7 cellular contexts compared by ENCODE assay signal in genomic region chr13:46553521-46553885, GRCh38. TPM values are rescaled to one million over a fixed set of nuclear protein-coding genes. Genes with fewer than 3 reads are reported as not detected.
DNase-seq lines count a peak whose midpoint lies in the region; ATAC-seq and TF ChIP-seq lines count a peak whose summit lies in the region.

No MANE protein-coding gene starts in this region.

- H3K27me3 ChIP-seq in breast epithelium (no peaks in the 10 kb centered on the region), lower lobe of right lung (ENCODE audit: low read depth) (no peaks in the 10 kb centered on the region), upper lobe of right lung (no peaks in the 10 kb centered on the region)

- DNase-seq in Jurkat, Clone E6-1 (ENCODE audit: low read depth, low spot score) = no peak
- DNase-seq in breast epithelium (ENCODE audit: low spot score in 2 of 2) (peak in 1 of 2 donors; percentile 57), lower lobe of right lung (peak; percentile 53), upper lobe of right lung (peak; percentile 67), NCI-H187 (lab: John Stamatoyannopoulos, UW) (no peak)
- DNase-seq in effector CD4-positive, alpha-beta T cell = no peak

- peak; percentile 5 for ATAC-seq in GM19455 (IDR thresholded peaks at IDR 0.05; ENCODE audit: unreplicated experiment)
- peak; percentile 12 to 31 for ATAC-seq in lower lobe of right lung
- ATAC-seq in upper lobe of right lung = no peak

- intact Hi-C loops in breast epithelium (cut with DNase I; ENCODE audit: low total_unique reads) (loop anchor here (5.0 kb wide), 1 partner anchor 49 kb away; no protein-coding TSS in a partner anchor), lower lobe of right lung (cut with DNase I) (loop anchor here (5.0 kb wide), 1 partner anchor 164 kb away; no protein-coding TSS in a partner anchor), upper lobe of right lung (cut with DNase I) (loop anchor here (10.0 kb wide), 2 partner anchors 121 to 161 kb away; no protein-coding TSS in a partner anchor)

- peak overlapping the region; percentile 88 to 96 for H3K27ac ChIP-seq in breast epithelium
- peak overlapping the region; percentile 87 for H3K27ac ChIP-seq in lower lobe of right lung
- H3K27ac ChIP-seq in upper lobe of right lung = peak overlapping the region; percentile 90

- no peak for TF ChIP-seq CTCF in breast epithelium (IDR thresholded peaks at IDR 0.05)
- no peak for TF ChIP-seq CTCF in lower lobe of right lung (IDR thresholded peaks at IDR 0.05)
- no peak for TF ChIP-seq CTCF in upper lobe of right lung (IDR thresholded peaks at IDR 0.05)

- H3K36me3 ChIP-seq in breast epithelium (no peaks in the 10 kb centered on the region), lower lobe of right lung (no peaks in the 10 kb centered on the region), upper lobe of right lung (no peaks in the 10 kb centered on the region)

- H3K9me3 ChIP-seq in breast epithelium (no peaks in the 10 kb centered on the region), lower lobe of right lung (no peaks in the 10 kb centered on the region), upper lobe of right lung (no peaks in the 10 kb centered on the region)

- H3K4me1 ChIP-seq in breast epithelium (peaks cover 0 to 7% of the 10 kb centered on the region in 2 donors), lower lobe of right lung (peaks cover 27% of the 10 kb centered on the region), upper lobe of right lung (peaks cover 15% of the 10 kb centered on the region)

- H3K4me3 ChIP-seq in Jurkat, Clone E6-1 (ENCODE audit: low read length) = peak overlapping the region; percentile 82
- H3K4me3 ChIP-seq in breast epithelium (peak overlapping the region; percentile 84 to 96 (median 96)), lower lobe of right lung (peak overlapping the region; percentile 97), upper lobe of right lung (peak overlapping the region; percentile 98)

- no peak for TF ChIP-seq POLR2A in breast epithelium (IDR thresholded peaks at IDR 0.05)

RNA-seq across cellular contexts. Expression of gene LRCH1, which starts 0.5 kb away (rescaled TPM):
- polyA plus RNA-seq in Jurkat, Clone E6-1 (2012; ENCODE audit: insufficient read depth, insufficient read length) = 11.3 TPM
- total RNA-seq in breast epithelium = 10 to 100 TPM; 17.0 to 40.4 (median 24.6) TPM
- 25.9 TPM for total RNA-seq in lower lobe of right lung
- total RNA-seq in upper lobe of right lung = 32.0 TPM

Comparison
In these comparisons a context has a peak if more than half of its experiments do, and no peak if none do; other contexts are left out.
1. DNase-seq: peak in lower lobe of right lung (single experiment) and upper lobe of right lung (single experiment); none in Jurkat, Clone E6-1 (single experiment), NCI-H187 (0 of 2) and effector CD4-positive, alpha-beta T cell (single experiment).
2. Peak in every context shown above with its lines, with median percentiles within 50 percentile points of each other: H3K4me3 ChIP-seq and H3K27ac ChIP-seq.